Comparison of ENCODE assay signal across 8 cellular contexts in the genomic region with DNA sequence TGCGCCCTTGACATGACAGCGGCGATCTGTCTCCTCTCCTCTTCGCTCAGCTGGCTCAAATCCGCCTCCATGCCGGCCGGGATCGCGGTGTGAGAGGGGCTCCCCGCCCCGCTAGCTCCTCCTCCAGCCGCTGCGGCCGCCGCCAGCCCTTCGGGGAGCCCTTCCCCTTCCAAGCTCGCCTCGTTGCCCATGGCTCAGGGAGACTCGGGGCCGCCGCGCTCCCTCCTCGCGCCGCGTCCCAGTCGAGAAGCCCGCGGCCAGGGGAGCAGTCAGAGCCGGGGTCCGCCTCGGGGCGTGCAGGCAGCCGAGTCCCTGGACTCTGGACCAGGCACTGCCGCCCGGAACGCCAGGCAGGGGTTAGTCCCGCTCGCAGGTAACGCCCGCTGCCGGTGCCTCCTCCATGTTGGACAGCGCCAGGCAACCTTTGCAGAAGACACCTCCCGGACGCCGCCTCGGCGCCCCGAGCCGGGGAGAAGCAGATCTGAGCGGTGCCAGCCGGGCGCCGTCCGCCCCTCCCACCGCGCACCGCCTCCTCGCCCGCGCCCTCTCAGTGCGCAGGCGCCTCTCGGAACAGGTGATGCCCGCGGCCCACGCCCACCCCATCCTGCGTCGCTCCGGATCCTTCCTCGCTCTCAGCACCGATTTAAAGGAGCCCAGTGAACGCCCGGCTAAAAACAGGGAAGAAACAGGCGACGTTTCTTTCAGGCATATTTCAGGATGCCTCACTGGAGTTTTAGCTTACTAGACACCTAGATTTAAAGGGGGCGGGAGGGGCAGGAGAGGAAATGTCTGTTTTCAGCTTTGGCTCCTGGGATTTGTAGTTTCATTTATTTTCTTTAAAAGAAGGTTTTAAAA. TPM values are rescaled to one million over a fixed set of nuclear protein-coding genes. Genes with fewer than 3 reads are reported as not detected.
A peak's percentile ranks its signal among the peaks of the same experiment; 100 is the strongest.
DNase-seq lines count a peak whose midpoint lies in the region; ATAC-seq and TF ChIP-seq lines count a peak whose summit lies in the region.

A gene with protein sequence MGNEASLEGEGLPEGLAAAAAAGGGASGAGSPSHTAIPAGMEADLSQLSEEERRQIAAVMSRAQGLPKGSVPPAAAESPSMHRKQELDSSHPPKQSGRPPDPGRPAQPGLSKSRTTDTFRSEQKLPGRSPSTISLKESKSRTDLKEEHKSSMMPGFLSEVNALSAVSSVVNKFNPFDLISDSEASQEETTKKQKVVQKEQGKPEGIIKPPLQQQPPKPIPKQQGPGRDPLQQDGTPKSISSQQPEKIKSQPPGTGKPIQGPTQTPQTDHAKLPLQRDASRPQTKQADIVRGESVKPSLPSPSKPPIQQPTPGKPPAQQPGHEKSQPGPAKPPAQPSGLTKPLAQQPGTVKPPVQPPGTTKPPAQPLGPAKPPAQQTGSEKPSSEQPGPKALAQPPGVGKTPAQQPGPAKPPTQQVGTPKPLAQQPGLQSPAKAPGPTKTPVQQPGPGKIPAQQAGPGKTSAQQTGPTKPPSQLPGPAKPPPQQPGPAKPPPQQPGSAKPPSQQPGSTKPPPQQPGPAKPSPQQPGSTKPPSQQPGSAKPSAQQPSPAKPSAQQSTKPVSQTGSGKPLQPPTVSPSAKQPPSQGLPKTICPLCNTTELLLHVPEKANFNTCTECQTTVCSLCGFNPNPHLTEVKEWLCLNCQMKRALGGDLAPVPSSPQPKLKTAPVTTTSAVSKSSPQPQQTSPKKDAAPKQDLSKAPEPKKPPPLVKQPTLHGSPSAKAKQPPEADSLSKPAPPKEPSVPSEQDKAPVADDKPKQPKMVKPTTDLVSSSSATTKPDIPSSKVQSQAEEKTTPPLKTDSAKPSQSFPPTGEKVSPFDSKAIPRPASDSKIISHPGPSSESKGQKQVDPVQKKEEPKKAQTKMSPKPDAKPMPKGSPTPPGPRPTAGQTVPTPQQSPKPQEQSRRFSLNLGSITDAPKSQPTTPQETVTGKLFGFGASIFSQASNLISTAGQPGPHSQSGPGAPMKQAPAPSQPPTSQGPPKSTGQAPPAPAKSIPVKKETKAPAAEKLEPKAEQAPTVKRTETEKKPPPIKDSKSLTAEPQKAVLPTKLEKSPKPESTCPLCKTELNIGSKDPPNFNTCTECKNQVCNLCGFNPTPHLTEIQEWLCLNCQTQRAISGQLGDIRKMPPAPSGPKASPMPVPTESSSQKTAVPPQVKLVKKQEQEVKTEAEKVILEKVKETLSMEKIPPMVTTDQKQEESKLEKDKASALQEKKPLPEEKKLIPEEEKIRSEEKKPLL (N-terminal part only) (minus strand): TSS at position 483 of the 855 bp plus-strand sequence. CDS start 292 bp downstream, at position 191.

- intact Hi-C loops in right lobe of liver (cut with DNase I): no loop called here

- H3K4me3 ChIP-seq in right lobe of liver: peak within 1 kb of the TSS; percentile 27 to 54 (median 42)

- peaks cover 0 to 3% (median 0%) of the 10 kb centered on the region in 4 donors for H3K4me1 ChIP-seq in right lobe of liver

- ATAC-seq in HG03097 (IDR thresholded peaks at IDR 0.05; ENCODE audit: low FRiP score, unreplicated experiment): peak; percentile 96
- ATAC-seq in right lobe of liver: peak; percentile 91 to 95 (median 93)

- no peaks in the 10 kb centered on the region for H3K36me3 ChIP-seq in right lobe of liver

- H3K9me3 ChIP-seq in right lobe of liver: no peaks in the 10 kb centered on the region

- 0% methylated on average over 11 of the region's 77 CpGs for WGBS in right lobe of liver (ENCODE audit: insufficient coverage, low coverage, low lambda C conversion rate, missing lambda C conversion rate)

- TF ChIP-seq POLR2A in right lobe of liver (IDR thresholded peaks at IDR 0.05): no peak

- H3K27me3 ChIP-seq in right lobe of liver: peaks cover 5 to 7% of the 10 kb centered on the region in 2 donors

- H3K27ac ChIP-seq in right lobe of liver: no peak within 1 kb of the TSS

- no peak for TF ChIP-seq CTCF in right lobe of liver (IDR thresholded peaks at IDR 0.05)

- peak; percentile 34 for DNase-seq in activated naive CD4-positive, alpha-beta T cell treated with Interleukin-2 at 50 U/mL for 16 hours
- no peak for DNase-seq in activated naive CD4-positive, alpha-beta T cell (lab: John Stamatoyannopoulos, UW)
- DNase-seq in NCI-H2171 treated with DMSO at 0.1 percent for 48 hours (lab: John Stamatoyannopoulos, UW) (peak; percentile 96), dermis microvascular lymphatic vessel endothelial cell (ENCODE audit: low read depth in 2 of 2) (peak; percentile 47 to 55), right lobe of liver (peak; percentile 56 to 72 (median 62))
- DNase-seq in activated CD4-positive, CD25-positive, alpha-beta regulatory T cell treated with anti-CD3 and anti-CD28 coated beads, Interleukin-2, amount 50 U/mL, for 72 hours: peak; percentile 38
- peak; percentile 2 to 53 (median 8) for DNase-seq in stimulated activated CD4-positive, alpha-beta T cell treated with anti-CD3 and anti-CD28 coated beads, TNF-alpha, amount 100 ng/mL, for 24 hours (ENCODE audit: low read depth in 3 of 3)

RNA-seq across cellular contexts. Expression of the gene that starts here (rescaled TPM):
- total RNA-seq in dermis microvascular lymphatic vessel endothelial cell (1.8 and 3.0 TPM in 2 replicates), right lobe of liver (1 to 10 TPM in 1 of 6 experiments, under 1 TPM in 5; 0.22 to 1.1 (median 0.33) TPM)

Comparison
In these comparisons a context has a peak if more than half of its experiments do, and no peak if none do; other contexts are left out.
1. DNase-seq: peak in activated naive CD4-positive, alpha-beta T cell treated with Interleukin-2 at 50 U/mL for 16 hours (single experiment), NCI-H2171 treated with DMSO at 0.1 percent for 48 hours (single experiment), activated CD4-positive, CD25-positive, alpha-beta regulatory T cell treated with anti-CD3 and anti-CD28 coated beads, Interleukin-2, amount 50 U/mL, for 72 hours (single experiment), dermis microvascular lymphatic vessel endothelial cell (2 of 2), right lobe of liver (3 of 3) and stimulated activated CD4-positive, alpha-beta T cell treated with anti-CD3 and anti-CD28 coated beads, TNF-alpha, amount 100 ng/mL, for 24 hours (3 of 3); none in activated naive CD4-positive, alpha-beta T cell (0 of 4).